ENCODE assay signal across 14 cellular contexts in the genomic region with DNA sequence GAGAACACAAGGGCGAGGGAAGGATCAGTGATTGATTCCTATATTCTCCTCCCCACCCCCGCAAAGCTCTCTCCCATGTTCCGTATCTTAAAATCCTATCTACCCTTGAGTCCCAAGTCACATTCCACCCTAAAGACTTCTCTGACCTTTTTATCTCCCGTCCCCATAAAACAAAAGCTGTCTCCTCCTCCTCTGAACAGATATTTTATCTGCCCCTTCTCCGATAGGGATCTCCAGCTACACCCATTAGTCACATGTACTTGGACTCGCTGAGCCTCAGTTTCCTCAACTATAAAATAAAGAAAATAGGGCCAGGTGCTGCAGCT. TPM values are rescaled to one million over a fixed set of nuclear protein-coding genes. Genes with fewer than 3 reads are reported as not detected.
DNase-seq lines count a peak whose midpoint lies in the region; ATAC-seq, FAIRE-seq and TF ChIP-seq lines count a peak whose summit lies in the region.
"Had no signal": no experiment of that assay in that cellular context is flagged by ENCODE, and none has a peak within 500 bp of the region (broad histone marks: within the 10 kb centered on the region; RNA-seq: fewer than 3 reads in every experiment).

No MANE protein-coding gene starts in this region.

- H3K36me3 ChIP-seq in K562 (ENCODE audit: control insufficient read depth, insufficient read depth, low read length): peaks cover 67% of the 10 kb centered on the region
- peaks cover 0 to 29% of the 10 kb centered on the region in 2 donors for H3K36me3 ChIP-seq in lung (ENCODE audit: control insufficient read depth in 2 of 2, insufficient read depth in 2 of 2, low read length in 2 of 2)
- peaks cover 3 to 35% (median 30%) of the 10 kb centered on the region in 5 donors for H3K36me3 ChIP-seq in subcutaneous abdominal adipose tissue (ENCODE audit: control insufficient read depth in 5 of 5, insufficient read depth in 5 of 5, low read length in 5 of 5)

- TF ChIP-seq RAD21 in K562 (CRISPR knock-in tag; conservative IDR thresholded peaks at IDR 0.05 in 1 of 2, IDR thresholded peaks at IDR 0.05 in 1 of 2): no peak

- H3K27me3 Mint-ChIP-seq in activated CD4-positive, alpha-beta memory T cell treated with anti-CD3 and anti-CD28 coated beads, Interleukin-2, amount 10 ng/mL, durations not matched to agents 7 days and 5 days: no peaks in the 10 kb centered on the region
- H3K27me3 Mint-ChIP-seq in activated CD4-positive, alpha-beta memory T cell treated with anti-CD3 and anti-CD28 coated beads for 36 hours: no peaks in the 10 kb centered on the region

- intact Hi-C loops in activated CD4-positive, alpha-beta memory T cell treated with anti-CD3 and anti-CD28 coated beads for 36 hours (cut with micrococcal nuclease): no loop called here
- intact Hi-C loops in K562 (cut with micrococcal nuclease): no loop called here

- TF ChIP-seq POLR2A in K562 (conservative IDR thresholded peaks at IDR 0.05): no peak

- no peak overlapping the region for H3K4me3 Mint-ChIP-seq in activated CD4-positive, alpha-beta memory T cell treated with anti-CD3 and anti-CD28 coated beads, Interleukin-2, amount 10 ng/mL, durations not matched to agents 7 days and 5 days
- H3K4me3 Mint-ChIP-seq in activated CD4-positive, alpha-beta memory T cell treated with anti-CD3 and anti-CD28 coated beads for 36 hours: no peak overlapping the region

- H3K4me1 Mint-ChIP-seq in activated CD4-positive, alpha-beta memory T cell treated with anti-CD3 and anti-CD28 coated beads, Interleukin-2, amount 10 ng/mL, durations not matched to agents 7 days and 5 days: peaks cover 39% of the 10 kb centered on the region
- H3K4me1 Mint-ChIP-seq in activated CD4-positive, alpha-beta memory T cell treated with anti-CD3 and anti-CD28 coated beads for 36 hours (ENCODE audit: low read depth): peaks cover 34% of the 10 kb centered on the region

- WGBS in K562 (ENCODE audit: insufficient coverage, low coverage, missing lambda C conversion rate): 25% methylated on average over 6 of the region's 6 CpGs
- WGBS in lung, 2 donors: 67 to 82% methylated on average over 6 of the region's 6 CpGs

- H3K9me1 ChIP-seq in K562 (ENCODE audit: control insufficient read depth, insufficient read depth, low read length): no peaks in the 10 kb centered on the region

- POLR2A ChIA-PET in activated CD4-positive, alpha-beta memory T cell treated with anti-CD3 and anti-CD28 coated beads, Interleukin-2, amount 10 ng/mL, durations not matched to agents 7 days and 5 days (lab: Charles Lee): no interaction called here
- POLR2A ChIA-PET in activated CD4-positive, alpha-beta memory T cell treated with anti-CD3 and anti-CD28 coated beads for 36 hours (lab: Charles Lee): no interaction called here
- POLR2A ChIA-PET in K562 (lab: Yijun Ruan, JAX): interaction anchor here (0.6 to 2.3 kb wide), 9 partner anchors 8 to 1002 kb away, joined by 3 to 6 read pairs (median 4); no protein-coding TSS in a partner anchor

- no TSS peak for BruUV-seq in K562 (replicated peaks; lab: Mats Ljungman, UMichigan)

- peaks cover 34% of the 10 kb centered on the region for H4K20me1 ChIP-seq in K562 (replicated peaks; ENCODE audit: control insufficient read depth, insufficient read depth, low read length)

- no peak overlapping the region for H3K4me2 ChIP-seq in K562 (ENCODE audit: insufficient read depth, low read length)

- CTCF ChIA-PET in activated CD4-positive, alpha-beta memory T cell treated with anti-CD3 and anti-CD28 coated beads, Interleukin-2, amount 10 ng/mL, durations not matched to agents 7 days and 5 days (lab: Charles Lee): no interaction called here
- CTCF ChIA-PET in activated CD4-positive, alpha-beta memory T cell treated with anti-CD3 and anti-CD28 coated beads for 36 hours (lab: Charles Lee): no interaction called here
- CTCF ChIA-PET in K562 (lab: Yijun Ruan, JAX; ENCODE audit: low intra/inter-chr PET ratio): no interaction called here

- ATAC-seq in K562 (no peak), lung (ENCODE audit: insufficient read depth, low FRiP score) (no peak), HG02884 (IDR thresholded peaks at IDR 0.05; ENCODE audit: unreplicated experiment) (no peak)
- ATAC-seq: activated CD4-positive, CD25-positive, alpha-beta regulatory T cell treated with anti-CD3 and anti-CD28 coated beads, Interleukin-2, amount 50 U/mL, for 24 hours had no signal

- peaks cover 10 to 36% of the 10 kb centered on the region in 2 experiments; a peak in 4 of 5 replicates for H3K4me1 ChIP-seq in K562 (replicated peaks in 1 of 2; ENCODE audit: control insufficient read depth in 2 of 2, insufficient read depth in 2 of 2, low read length in 2 of 2)
- H3K4me1 ChIP-seq in lung (ENCODE audit: control insufficient read depth in 2 of 2, insufficient read depth in 2 of 2, low read length in 2 of 2): peaks cover 9 to 27% of the 10 kb centered on the region in 2 donors
- H3K4me1 ChIP-seq in subcutaneous abdominal adipose tissue (ENCODE audit: control insufficient read depth in 5 of 5, insufficient read depth in 5 of 5, low read length in 5 of 5): peaks cover 3 to 49% (median 27%) of the 10 kb centered on the region in 5 donors

- peaks cover 48% of the 10 kb centered on the region for H3K36me3 Mint-ChIP-seq in activated CD4-positive, alpha-beta memory T cell treated with anti-CD3 and anti-CD28 coated beads, Interleukin-2, amount 10 ng/mL, durations not matched to agents 7 days and 5 days (ENCODE audit: low read depth)
- peaks cover 11% of the 10 kb centered on the region for H3K36me3 Mint-ChIP-seq in activated CD4-positive, alpha-beta memory T cell treated with anti-CD3 and anti-CD28 coated beads for 36 hours

- DNase-seq in activated CD4-positive, alpha-beta memory T cell treated with anti-CD3 and anti-CD28 coated beads, Interleukin-2, amount 10 ng/mL, durations not matched to agents 7 days and 5 days: no peak
- DNase-seq in activated CD4-positive, alpha-beta memory T cell treated with anti-CD3 and anti-CD28 coated beads for 36 hours: no peak
- DNase-seq in K562 (ENCODE audit: extremely low read depth in 1 of 4, low spot score in 3 of 4) (peak in 1 of 4 experiments; percentile 28), lung (ENCODE audit: low spot score) (no peak), NCI-H146 (lab: John Stamatoyannopoulos, UW) (no peak), NCI-H1092 treated with DMSO at 0.1 percent for 48 hours (lab: John Stamatoyannopoulos, UW) (no peak)
- DNase-seq: NCI-H524; SIG-M5; stimulated activated CD4-positive, alpha-beta T cell treated with anti-CD3 and anti-CD28 coated beads, Interleukin-4, amount 100 ng/mL, for 1 hour; substantia nigra had no signal

- in situ Hi-C loops in K562 (cut with MboI): no loop called here

- TF ChIP-seq CTCF in K562 (IDR thresholded peaks at IDR 0.05 in 2 of 3, conservative IDR thresholded peaks at IDR 0.05 in 1 of 3; ENCODE audit: insufficient read depth in 2 of 3, low read depth in 1 of 3, low read length in 3 of 3) (no peak), lung (IDR thresholded peaks at IDR 0.05; ENCODE audit: control extremely low read depth, extremely low read depth) (no peak)

- TF ChIP-seq EP300 in K562 (IDR thresholded peaks at IDR 0.05; ENCODE audit: low read length): no peak

- no peak overlapping the region for H2AFZ ChIP-seq in K562 (ENCODE audit: low read depth, low read length)

- H3K27ac Mint-ChIP-seq in activated CD4-positive, alpha-beta memory T cell treated with anti-CD3 and anti-CD28 coated beads, Interleukin-2, amount 10 ng/mL, durations not matched to agents 7 days and 5 days: peak overlapping the region; percentile 5
- H3K27ac Mint-ChIP-seq in activated CD4-positive, alpha-beta memory T cell treated with anti-CD3 and anti-CD28 coated beads for 36 hours: no peak overlapping the region

- H3K9ac ChIP-seq in K562 (ENCODE audit: insufficient read depth in 1 of 2, low read depth in 2 of 2, low read length in 2 of 2) (peak overlapping the region in 1 of 2 experiments; percentile 68; a peak in 1 of 4 replicates), subcutaneous abdominal adipose tissue (ENCODE audit: low read length in 5 of 5) (peak overlapping the region; percentile 1 to 42 (median 38))

- H3K9me3 Mint-ChIP-seq in activated CD4-positive, alpha-beta memory T cell treated with anti-CD3 and anti-CD28 coated beads, Interleukin-2, amount 10 ng/mL, durations not matched to agents 7 days and 5 days: no peaks in the 10 kb centered on the region
- no peaks in the 10 kb centered on the region for H3K9me3 Mint-ChIP-seq in activated CD4-positive, alpha-beta memory T cell treated with anti-CD3 and anti-CD28 coated beads for 36 hours

- H3K79me2 ChIP-seq in K562 (ENCODE audit: control insufficient read depth, insufficient read depth, low read length): peaks cover 65% of the 10 kb centered on the region

- H3K9me3 ChIP-seq in K562 (replicated peaks; ENCODE audit: control insufficient read depth, insufficient read depth, low read depth, low read length): no peaks in the 10 kb centered on the region
- H3K9me3 ChIP-seq in lung (ENCODE audit: control insufficient read depth in 2 of 2, insufficient read depth in 1 of 2, low read length in 1 of 2): no peaks in the 10 kb centered on the region
- H3K9me3 ChIP-seq in subcutaneous abdominal adipose tissue (ENCODE audit: control insufficient read depth in 5 of 5, low read length in 5 of 5): no peaks in the 10 kb centered on the region

- H3K4me3 ChIP-seq in K562 (no peak overlapping the region), lung (no peak overlapping the region), subcutaneous abdominal adipose tissue (ENCODE audit: low read depth in 1 of 5, low read length in 5 of 5) (peak overlapping the region in 3 of 5 donors; percentile 8 to 36 (median 31))

- FAIRE-seq in K562 (lab: Jason Lieb, UNC): no peak
- FAIRE-seq: A204.1 had no signal

- H3K27me3 ChIP-seq in K562 (ENCODE audit: control insufficient read depth in 2 of 2, insufficient read depth in 2 of 2, low read length in 2 of 2): no peaks in the 10 kb centered on the region
- no peaks in the 10 kb centered on the region for H3K27me3 ChIP-seq in lung (ENCODE audit: control insufficient read depth, insufficient read depth)
- no peaks in the 10 kb centered on the region for H3K27me3 ChIP-seq in subcutaneous abdominal adipose tissue (ENCODE audit: control insufficient read depth in 5 of 5, insufficient read depth in 4 of 5, low read length in 5 of 5)

- H3K27ac ChIP-seq in K562 (ENCODE audit: extremely low read depth, low read depth, low read length) (no peak overlapping the region), lung (ENCODE audit: low read depth in 1 of 2, low read length in 1 of 2) (peak overlapping the region; percentile 12 to 93), subcutaneous abdominal adipose tissue (ENCODE audit: low read depth, low read length) (peak overlapping the region; percentile 60)

RNA-seq across cellular contexts. Expression of a gene that starts 12.8 kb away (rescaled TPM):
- 10 to 100 TPM; 95.3 to 97.8 TPM for total RNA-seq in activated CD4-positive, alpha-beta memory T cell treated with anti-CD3 and anti-CD28 coated beads, Interleukin-2, amount 10 ng/mL, durations not matched to agents 7 days and 5 days
- total RNA-seq in activated CD4-positive, alpha-beta memory T cell treated with anti-CD3 and anti-CD28 coated beads for 36 hours: 10 to 100 TPM; 73.3 to 75.1 TPM
- 367 and 371 TPM in 2 replicates for total RNA-seq in K562 (2011; cell fraction: chromatin; rRNA removed; ENCODE audit: low replicate concordance)
- total RNA-seq in K562 (2011; cell fraction: nucleolus; rRNA removed): 182 and 192 TPM in 2 replicates
- total RNA-seq in K562 (2011; cell fraction: nucleoplasm; rRNA removed): 271 and 359 TPM in 2 replicates
- total RNA-seq in K562 (2014; rRNA removed): 53.3 and 66.3 TPM in 2 replicates
- 64.5 and 78.7 TPM in 2 replicates for total RNA-seq in K562 (2014; rRNA removed; fragmentation: Illumina TruSeq; extraction: Trizol)
- 53.6 and 63.0 TPM in 2 replicates for total RNA-seq in K562 (2015; rRNA removed; fragmentation: Illumina TruSeq; extraction: Trizol)
- 88.9 and 93.1 TPM in 2 replicates for total RNA-seq in K562 (2021)
- polyA plus RNA-seq in K562 (2011; rRNA removed): 97.5 and 110 TPM in 2 replicates
- polyA plus RNA-seq in K562 (2011; cell fraction: cytosol; rRNA removed): 43.4 and 61.3 TPM in 2 replicates
- polyA plus RNA-seq in K562 (2011; cell fraction: nucleus; rRNA removed): 220 and 244 TPM in 2 replicates
- polyA plus RNA-seq in K562 (2012): 54.5 and 77.0 TPM in 2 replicates
- polyA plus RNA-seq in K562 (2014; fragmentation: Illumina TruSeq; extraction: Trizol): 99.9 and 133 TPM in 2 replicates
- 10 to 100 TPM; 11.9 to 15.7 TPM for polyA plus RNA-seq in K562 (2014; fragmentation: Nextera tagmentation; extraction: Ambion mirVana)
- polyA plus RNA-seq in K562 (2014; rRNA removed): 74.6 and 78.4 TPM in 2 replicates
- 87.4 and 89.5 TPM in 2 replicates for polyA minus RNA-seq in K562 (2011; rRNA and poly(A)+ RNA removed)
- polyA minus RNA-seq in K562 (2011; cell fraction: cytosol; rRNA and poly(A)+ RNA removed): 36.8 and 46.2 TPM in 2 replicates
- polyA minus RNA-seq in K562 (2011; cell fraction: nucleus; rRNA and poly(A)+ RNA removed): 56.7 and 77.6 TPM in 2 replicates
- total RNA-seq in lung: 100 to 1,000 TPM in 1 of 2 donors, 10 to 100 TPM in 1; 88.5 to 118 TPM
- polyA plus RNA-seq in lung: 10 to 100 TPM; 29.4 to 39.3 TPM

RNA-seq across cellular contexts. Expression of a gene that starts 44.5 kb away (rescaled TPM):
- 10 to 100 TPM; 18.0 to 19.0 TPM for total RNA-seq in activated CD4-positive, alpha-beta memory T cell treated with anti-CD3 and anti-CD28 coated beads, Interleukin-2, amount 10 ng/mL, durations not matched to agents 7 days and 5 days
- 10 to 100 TPM; 17.0 to 18.1 TPM for total RNA-seq in activated CD4-positive, alpha-beta memory T cell treated with anti-CD3 and anti-CD28 coated beads for 36 hours
- 130 and 148 TPM in 2 replicates for total RNA-seq in K562 (2011; cell fraction: chromatin; rRNA removed; ENCODE audit: low replicate concordance)
- total RNA-seq in K562 (2011; cell fraction: nucleolus; rRNA removed): 64.2 and 80.3 TPM in 2 replicates
- 81.6 and 84.3 TPM in 2 replicates for total RNA-seq in K562 (2011; cell fraction: nucleoplasm; rRNA removed)
- total RNA-seq in K562 (2014; rRNA removed) (10.3 and 15.6 TPM in 2 replicates), K562 (2014; rRNA removed; fragmentation: Illumina TruSeq; extraction: Trizol) (10.1 and 12.6 TPM in 2 replicates), K562 (2015; rRNA removed; fragmentation: Illumina TruSeq; extraction: Trizol) (15.1 and 17.4 TPM in 2 replicates), K562 (2021) (15.7 and 16.0 TPM in 2 replicates), lung (10 to 100 TPM; 24.1 to 34.0 TPM)
- polyA plus RNA-seq in K562 (2011; rRNA removed) (17.4 and 33.4 TPM in 2 replicates), K562 (2014; fragmentation: Illumina TruSeq; extraction: Trizol) (17.6 and 18.9 TPM in 2 replicates), K562 (2014; fragmentation: Nextera tagmentation; extraction: Ambion mirVana) (1 to 10 TPM; 3.8 to 7.6 TPM), K562 (2014; rRNA removed) (13.4 and 16.6 TPM in 2 replicates), lung (10 to 100 TPM; 14.9 to 16.0 TPM)
- 39.4 and 44.8 TPM in 2 replicates for polyA plus RNA-seq in K562 (2011; cell fraction: cytosol; rRNA removed)
- polyA plus RNA-seq in K562 (2011; cell fraction: nucleus; rRNA removed): 62.0 and 68.1 TPM in 2 replicates
- 12.1 and 16.8 TPM in 2 replicates for polyA plus RNA-seq in K562 (2012)
- 28.9 and 31.1 TPM in 2 replicates for polyA minus RNA-seq in K562 (2011; rRNA and poly(A)+ RNA removed)
- polyA minus RNA-seq in K562 (2011; cell fraction: cytosol; rRNA and poly(A)+ RNA removed): 13.2 and 19.2 TPM in 2 replicates
- 18.8 and 25.3 TPM in 2 replicates for polyA minus RNA-seq in K562 (2011; cell fraction: nucleus; rRNA and poly(A)+ RNA removed)

RNA-seq across cellular contexts. Expression of a gene that starts 59.6 kb away (rescaled TPM):
- 10 to 100 TPM in 1 of 2 experiments, 1 to 10 TPM in 1; 9.3 to 11.0 TPM for total RNA-seq in activated CD4-positive, alpha-beta memory T cell treated with anti-CD3 and anti-CD28 coated beads, Interleukin-2, amount 10 ng/mL, durations not matched to agents 7 days and 5 days
- total RNA-seq in activated CD4-positive, alpha-beta memory T cell treated with anti-CD3 and anti-CD28 coated beads for 36 hours: 10 to 100 TPM; 21.6 to 23.6 TPM
- 61.3 and 143 TPM in 2 replicates for total RNA-seq in K562 (2011; cell fraction: chromatin; rRNA removed; ENCODE audit: low replicate concordance)
- total RNA-seq in K562 (2011; cell fraction: nucleolus; rRNA removed): 97.4 and 101 TPM in 2 replicates
- 85.9 and 96.5 TPM in 2 replicates for total RNA-seq in K562 (2011; cell fraction: nucleoplasm; rRNA removed)
- total RNA-seq in K562 (2014; rRNA removed) (31.3 and 40.7 TPM in 2 replicates), K562 (2014; rRNA removed; fragmentation: Illumina TruSeq; extraction: Trizol) (38.2 and 42.1 TPM in 2 replicates), K562 (2015; rRNA removed; fragmentation: Illumina TruSeq; extraction: Trizol) (39.9 and 41.7 TPM in 2 replicates), K562 (2021) (35.7 and 35.9 TPM in 2 replicates), lung (10 to 100 TPM; 25.2 to 25.7 TPM)
- polyA plus RNA-seq in K562 (2011; rRNA removed) (57.4 and 63.3 TPM in 2 replicates), K562 (2014; fragmentation: Illumina TruSeq; extraction: Trizol) (46.6 and 58.6 TPM in 2 replicates), K562 (2014; fragmentation: Nextera tagmentation; extraction: Ambion mirVana) (10 to 100 TPM; 17.6 to 20.4 TPM), K562 (2014; rRNA removed) (36.3 and 43.2 TPM in 2 replicates), lung (10 to 100 TPM; 17.7 to 19.3 TPM)
- polyA plus RNA-seq in K562 (2011; cell fraction: cytosol; rRNA removed): 80.9 and 118 TPM in 2 replicates
- 62.7 and 98.7 TPM in 2 replicates for polyA plus RNA-seq in K562 (2011; cell fraction: nucleus; rRNA removed)
- polyA plus RNA-seq in K562 (2012): 17.5 and 29.5 TPM in 2 replicates
- polyA minus RNA-seq in K562 (2011; rRNA and poly(A)+ RNA removed): 78.2 and 79.2 TPM in 2 replicates
- 41.2 and 58.2 TPM in 2 replicates for polyA minus RNA-seq in K562 (2011; cell fraction: cytosol; rRNA and poly(A)+ RNA removed)
- polyA minus RNA-seq in K562 (2011; cell fraction: nucleus; rRNA and poly(A)+ RNA removed): 39.6 and 57.3 TPM in 2 replicates

Comparison
In these comparisons a context has a peak if more than half of its experiments do, and no peak if none do; other contexts are left out.
1. H3K4me3 ChIP-seq: peak in subcutaneous abdominal adipose tissue (3 of 5); none in K562 (single experiment) and lung (single experiment).